5 cellular contexts compared by ENCODE assay signal in the genomic region with DNA sequence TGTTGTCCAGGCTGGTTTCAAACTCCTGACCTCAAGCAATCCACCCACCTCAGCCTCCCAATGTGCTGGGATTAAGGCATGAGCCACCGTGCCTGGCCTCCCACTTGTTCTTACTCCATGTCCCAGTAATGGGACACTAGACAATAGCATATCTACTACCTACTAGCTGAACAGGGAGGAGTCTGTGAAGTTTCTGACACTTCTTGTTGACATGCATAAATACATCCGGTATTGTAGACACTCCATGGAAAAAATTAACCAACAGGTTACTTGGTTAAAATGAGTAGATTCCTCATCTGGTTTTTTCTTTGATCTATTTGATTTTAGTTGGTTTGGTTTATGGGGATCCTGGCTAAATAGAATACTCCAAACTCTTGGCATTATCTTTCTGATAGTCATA.
"Had no signal": no experiment of that assay in that cellular context is flagged by ENCODE, and none has a peak within 500 bp of the region (broad histone marks: within the 10 kb centered on the region; RNA-seq: fewer than 3 reads in every experiment).

No MANE protein-coding gene starts in this region.

- H3K4me3 Mint-ChIP-seq: H9 had no signal

- DNase-seq: GM23248, GOT3, H9, HCEC 1CT, IMR-90 had no signal

- H3K27ac Mint-ChIP-seq: H9 had no signal

- H3K9me3 Mint-ChIP-seq: H9 had no signal

- H3K4me3 ChIP-seq: GM23248 had no signal

- H3K27ac ChIP-seq: GM23248 had no signal
